2 cellular contexts compared by ENCODE assay signal in the genomic region with DNA sequence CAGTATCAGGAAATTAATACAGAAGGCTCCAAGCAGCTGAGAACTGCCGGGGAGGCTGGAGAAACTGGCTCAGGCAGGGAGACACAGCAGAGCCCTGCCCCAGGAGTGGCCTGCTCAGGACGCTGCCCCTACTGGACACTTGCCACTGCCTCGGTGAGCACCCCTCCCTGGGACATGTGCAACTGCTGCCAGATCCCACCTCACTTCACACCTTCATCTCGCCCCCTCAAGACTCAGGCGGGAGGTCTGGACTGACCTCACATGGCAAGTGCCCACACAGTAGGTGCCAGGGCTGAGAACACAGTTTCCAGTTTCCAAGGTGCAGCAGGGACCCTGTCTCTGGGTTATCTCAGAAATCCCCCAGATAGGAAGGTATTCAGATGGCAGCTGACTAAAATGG.
TF ChIP-seq lines count a peak whose summit lies in the region.

No MANE protein-coding gene starts in this region.

TF ChIP-seq in HepG2, 621 proteins besides CTCF, POLR2A, EP300 and RAD21:
- TF ChIP-seq SAP130 (CRISPR knock-in tag; IDR thresholded peaks at IDR 0.05; ENCODE audit: low read depth) (no peak), CHD2 (IDR thresholded peaks at IDR 0.05; ENCODE audit: low read depth, low read length) (no peak), RBFOX2 (IDR thresholded peaks at IDR 0.05; ENCODE audit: low read depth, low read length) (no peak), MNT (IDR thresholded peaks at IDR 0.05) (no peak), HNRNPL (IDR thresholded peaks at IDR 0.05; ENCODE audit: low read depth, low read length) (no peak), NKX3-1 (CRISPR knock-in tag; IDR thresholded peaks at IDR 0.05) (no peak), ZNF605 (CRISPR knock-in tag; IDR thresholded peaks at IDR 0.05) (no peak), ZFP36L1 (CRISPR knock-in tag; IDR thresholded peaks at IDR 0.05) (no peak), SALL2 (CRISPR knock-in tag; IDR thresholded peaks at IDR 0.05) (no peak)
- TF ChIP-seq, protein P1, sequence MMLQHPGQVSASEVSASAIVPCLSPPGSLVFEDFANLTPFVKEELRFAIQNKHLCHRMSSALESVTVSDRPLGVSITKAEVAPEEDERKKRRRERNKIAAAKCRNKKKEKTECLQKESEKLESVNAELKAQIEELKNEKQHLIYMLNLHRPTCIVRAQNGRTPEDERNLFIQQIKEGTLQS (CRISPR knock-in tag; IDR thresholded peaks at IDR 0.05), result no peak
TF ChIP-seq in HepG2: peak in this region for 0.

TF ChIP-seq in WTC11, 78 proteins besides CTCF, POLR2A, EP300 and RAD21:
- TF ChIP-seq AR (CRISPR knock-in tag; IDR thresholded peaks at IDR 0.05) (no peak), ATF1 (CRISPR knock-in tag; IDR thresholded peaks at IDR 0.05) (no peak), FOXJ3 (CRISPR knock-in tag; IDR thresholded peaks at IDR 0.05; ENCODE audit: borderline replicate concordance) (no peak), ZBTB21 (CRISPR knock-in tag; IDR thresholded peaks at IDR 0.05; ENCODE audit: borderline replicate concordance) (no peak), ZNF396 (CRISPR knock-in tag; IDR thresholded peaks at IDR 0.05; ENCODE audit: borderline replicate concordance) (no peak), MYBL2 (CRISPR knock-in tag; IDR thresholded peaks at IDR 0.05) (no peak), CREB1 (CRISPR knock-in tag; IDR thresholded peaks at IDR 0.05) (no peak), SOX15 (CRISPR knock-in tag; IDR thresholded peaks at IDR 0.05) (no peak), ZNF232 (CRISPR knock-in tag; IDR thresholded peaks at IDR 0.05) (no peak), TEAD4 (CRISPR knock-in tag; IDR thresholded peaks at IDR 0.05) (no peak)
- TF ChIP-seq, protein P2, sequence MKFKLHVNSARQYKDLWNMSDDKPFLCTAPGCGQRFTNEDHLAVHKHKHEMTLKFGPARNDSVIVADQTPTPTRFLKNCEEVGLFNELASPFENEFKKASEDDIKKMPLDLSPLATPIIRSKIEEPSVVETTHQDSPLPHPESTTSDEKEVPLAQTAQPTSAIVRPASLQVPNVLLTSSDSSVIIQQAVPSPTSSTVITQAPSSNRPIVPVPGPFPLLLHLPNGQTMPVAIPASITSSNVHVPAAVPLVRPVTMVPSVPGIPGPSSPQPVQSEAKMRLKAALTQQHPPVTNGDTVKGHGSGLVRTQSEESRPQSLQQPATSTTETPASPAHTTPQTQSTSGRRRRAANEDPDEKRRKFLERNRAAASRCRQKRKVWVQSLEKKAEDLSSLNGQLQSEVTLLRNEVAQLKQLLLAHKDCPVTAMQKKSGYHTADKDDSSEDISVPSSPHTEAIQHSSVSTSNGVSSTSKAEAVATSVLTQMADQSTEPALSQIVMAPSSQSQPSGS (CRISPR knock-in tag; IDR thresholded peaks at IDR 0.05; ENCODE audit: borderline replicate concordance, low read depth), result no peak
- TF ChIP-seq, protein P3, sequence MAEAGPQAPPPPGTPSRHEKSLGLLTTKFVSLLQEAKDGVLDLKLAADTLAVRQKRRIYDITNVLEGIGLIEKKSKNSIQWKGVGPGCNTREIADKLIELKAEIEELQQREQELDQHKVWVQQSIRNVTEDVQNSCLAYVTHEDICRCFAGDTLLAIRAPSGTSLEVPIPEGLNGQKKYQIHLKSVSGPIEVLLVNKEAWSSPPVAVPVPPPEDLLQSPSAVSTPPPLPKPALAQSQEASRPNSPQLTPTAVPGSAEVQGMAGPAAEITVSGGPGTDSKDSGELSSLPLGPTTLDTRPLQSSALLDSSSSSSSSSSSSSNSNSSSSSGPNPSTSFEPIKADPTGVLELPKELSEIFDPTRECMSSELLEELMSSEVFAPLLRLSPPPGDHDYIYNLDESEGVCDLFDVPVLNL (CRISPR knock-in tag; IDR thresholded peaks at IDR 0.05; ENCODE audit: borderline replicate concordance, low read depth), result no peak
- TF ChIP-seq, protein P4, sequence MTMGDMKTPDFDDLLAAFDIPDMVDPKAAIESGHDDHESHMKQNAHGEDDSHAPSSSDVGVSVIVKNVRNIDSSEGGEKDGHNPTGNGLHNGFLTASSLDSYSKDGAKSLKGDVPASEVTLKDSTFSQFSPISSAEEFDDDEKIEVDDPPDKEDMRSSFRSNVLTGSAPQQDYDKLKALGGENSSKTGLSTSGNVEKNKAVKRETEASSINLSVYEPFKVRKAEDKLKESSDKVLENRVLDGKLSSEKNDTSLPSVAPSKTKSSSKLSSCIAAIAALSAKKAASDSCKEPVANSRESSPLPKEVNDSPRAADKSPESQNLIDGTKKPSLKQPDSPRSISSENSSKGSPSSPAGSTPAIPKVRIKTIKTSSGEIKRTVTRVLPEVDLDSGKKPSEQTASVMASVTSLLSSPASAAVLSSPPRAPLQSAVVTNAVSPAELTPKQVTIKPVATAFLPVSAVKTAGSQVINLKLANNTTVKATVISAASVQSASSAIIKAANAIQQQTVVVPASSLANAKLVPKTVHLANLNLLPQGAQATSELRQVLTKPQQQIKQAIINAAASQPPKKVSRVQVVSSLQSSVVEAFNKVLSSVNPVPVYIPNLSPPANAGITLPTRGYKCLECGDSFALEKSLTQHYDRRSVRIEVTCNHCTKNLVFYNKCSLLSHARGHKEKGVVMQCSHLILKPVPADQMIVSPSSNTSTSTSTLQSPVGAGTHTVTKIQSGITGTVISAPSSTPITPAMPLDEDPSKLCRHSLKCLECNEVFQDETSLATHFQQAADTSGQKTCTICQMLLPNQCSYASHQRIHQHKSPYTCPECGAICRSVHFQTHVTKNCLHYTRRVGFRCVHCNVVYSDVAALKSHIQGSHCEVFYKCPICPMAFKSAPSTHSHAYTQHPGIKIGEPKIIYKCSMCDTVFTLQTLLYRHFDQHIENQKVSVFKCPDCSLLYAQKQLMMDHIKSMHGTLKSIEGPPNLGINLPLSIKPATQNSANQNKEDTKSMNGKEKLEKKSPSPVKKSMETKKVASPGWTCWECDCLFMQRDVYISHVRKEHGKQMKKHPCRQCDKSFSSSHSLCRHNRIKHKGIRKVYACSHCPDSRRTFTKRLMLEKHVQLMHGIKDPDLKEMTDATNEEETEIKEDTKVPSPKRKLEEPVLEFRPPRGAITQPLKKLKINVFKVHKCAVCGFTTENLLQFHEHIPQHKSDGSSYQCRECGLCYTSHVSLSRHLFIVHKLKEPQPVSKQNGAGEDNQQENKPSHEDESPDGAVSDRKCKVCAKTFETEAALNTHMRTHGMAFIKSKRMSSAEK (CRISPR knock-in tag; IDR thresholded peaks at IDR 0.05; ENCODE audit: borderline replicate concordance), result no peak
- TF ChIP-seq, protein P5, sequence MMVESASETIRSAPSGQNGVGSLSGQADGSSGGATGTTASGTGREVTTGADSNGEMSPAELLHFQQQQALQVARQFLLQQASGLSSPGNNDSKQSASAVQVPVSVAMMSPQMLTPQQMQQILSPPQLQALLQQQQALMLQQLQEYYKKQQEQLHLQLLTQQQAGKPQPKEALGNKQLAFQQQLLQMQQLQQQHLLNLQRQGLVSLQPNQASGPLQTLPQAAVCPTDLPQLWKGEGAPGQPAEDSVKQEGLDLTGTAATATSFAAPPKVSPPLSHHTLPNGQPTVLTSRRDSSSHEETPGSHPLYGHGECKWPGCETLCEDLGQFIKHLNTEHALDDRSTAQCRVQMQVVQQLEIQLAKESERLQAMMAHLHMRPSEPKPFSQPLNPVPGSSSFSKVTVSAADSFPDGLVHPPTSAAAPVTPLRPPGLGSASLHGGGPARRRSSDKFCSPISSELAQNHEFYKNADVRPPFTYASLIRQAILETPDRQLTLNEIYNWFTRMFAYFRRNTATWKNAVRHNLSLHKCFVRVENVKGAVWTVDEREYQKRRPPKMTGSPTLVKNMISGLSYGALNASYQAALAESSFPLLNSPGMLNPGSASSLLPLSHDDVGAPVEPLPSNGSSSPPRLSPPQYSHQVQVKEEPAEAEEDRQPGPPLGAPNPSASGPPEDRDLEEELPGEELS (CRISPR knock-in tag; IDR thresholded peaks at IDR 0.05), result no peak
